18 cellular contexts compared by ENCODE assay signal in genomic region chr10:12390733-12391132, GRCh38. TPM values are rescaled to one million over a fixed set of nuclear protein-coding genes. Genes with fewer than 3 reads are reported as not detected.
DNase-seq lines count a peak whose midpoint lies in the region; ATAC-seq and TF ChIP-seq lines count a peak whose summit lies in the region.
"Had no signal": no experiment of that assay in that cellular context is flagged by ENCODE, and none has a peak within 500 bp of the region (broad histone marks: within the 10 kb centered on the region; RNA-seq: fewer than 3 reads in every experiment).

No MANE protein-coding gene starts in this region.

- no peak overlapping the region for H3K4me3 Mint-ChIP-seq in H9
- no peak overlapping the region for H3K4me3 Mint-ChIP-seq in stimulated activated naive B cell treated with anti-CD40 and anti-IgM and Interleukin-4, amounts not matched to agents 10 μg/mL and 1 μg/mL and 100 μg/mL, for 72 hours
- H3K4me3 Mint-ChIP-seq: T-cell had no signal

- no peak overlapping the region for H2BK5ac ChIP-seq in H9 (ENCODE audit: insufficient read length, low read length)

- H3K4me2 ChIP-seq in H9 (ENCODE audit: insufficient read depth, insufficient read length, low read length) = no peak overlapping the region

- no peaks in the 10 kb centered on the region for H3K36me3 Mint-ChIP-seq in H9 (ENCODE audit: insufficient read depth in 1 of 3, low read depth in 3 of 3)
- H3K36me3 Mint-ChIP-seq in stimulated activated naive B cell treated with anti-CD40 and anti-IgM and Interleukin-4, amounts not matched to agents 10 μg/mL and 1 μg/mL and 100 μg/mL, for 72 hours = peaks cover 8 to 20% of the 10 kb centered on the region in 2 donors

- H4K20me1 ChIP-seq in H9 (ENCODE audit: control insufficient read depth, insufficient read depth, insufficient read length) = peaks cover 4% of the 10 kb centered on the region

- no peak overlapping the region for H3K23ac ChIP-seq in H9 (ENCODE audit: insufficient read length, low read depth, low read length)

- H4K91ac ChIP-seq in H9 (ENCODE audit: insufficient read length, low read depth, low read length) = no peak overlapping the region

- 0 out of 7 replicates have a peak overlapping the region, but pooled peaks of 1 of the 3 experiments have one; percentile 61 for H3K27ac Mint-ChIP-seq in H9
- peak overlapping the region; percentile 37 for H3K27ac Mint-ChIP-seq in stimulated activated naive B cell treated with anti-CD40 and anti-IgM and Interleukin-4, amounts not matched to agents 10 μg/mL and 1 μg/mL and 100 μg/mL, for 72 hours
- H3K27ac Mint-ChIP-seq: T-cell had no signal

- H3K4me1 ChIP-seq in H9 (ENCODE audit: insufficient read depth, low read length) (0 out of 2 replicates have a peak, but pooled peaks cover 2% of the 10 kb centered on the region), right lobe of liver (peaks cover 0 to 3% (median 0%) of the 10 kb centered on the region in 4 donors)

- intact Hi-C loops in right lobe of liver (cut with DNase I) = no loop called here

- no CpG with 5 or more reads among the region's 7 CpGs for WGBS in H9 (ENCODE audit: extremely low coverage, insufficient read length, low lambda C conversion rate)
- 48% methylated on average over 4 of the region's 7 CpGs for WGBS in right lobe of liver (ENCODE audit: insufficient coverage, low coverage, low lambda C conversion rate, missing lambda C conversion rate)

- H3K27me3 ChIP-seq in H9 (ENCODE audit: insufficient read depth, low read length) = no peaks in the 10 kb centered on the region
- no peaks in the 10 kb centered on the region for H3K27me3 ChIP-seq in right lobe of liver
- H3K27me3 ChIP-seq: dorsolateral prefrontal cortex, stomach had no signal

- no peak overlapping the region for H2BK120ac ChIP-seq in H9 (ENCODE audit: low read depth, low read length, poor library complexity, severe bottlenecking)

- no peak overlapping the region for H3K4ac ChIP-seq in H9 (ENCODE audit: low read depth, low read length)

- no peak overlapping the region for H3T11ph ChIP-seq in H9 (ENCODE audit: low read length)

- H3K4me3 ChIP-seq in right lobe of liver = no peak overlapping the region
- H3K4me3 ChIP-seq: mucosa of descending colon, stomach had no signal

- no peaks in the 10 kb centered on the region for H3K9me3 Mint-ChIP-seq in H9
- H3K9me3 Mint-ChIP-seq in stimulated activated naive B cell treated with anti-CD40 and anti-IgM and Interleukin-4, amounts not matched to agents 10 μg/mL and 1 μg/mL and 100 μg/mL, for 72 hours = no peaks in the 10 kb centered on the region
- H3K9me3 Mint-ChIP-seq: T-cell had no signal

- H3K27ac ChIP-seq in H9 (ENCODE audit: insufficient read length, low read depth, low read length) = no peak overlapping the region
- H3K27ac ChIP-seq in right lobe of liver = no peak overlapping the region
- H3K27ac ChIP-seq: WERI-Rb-1 had no signal

- H4K8ac ChIP-seq in H9 (replicated peaks; ENCODE audit: insufficient read length, low read depth, low read length) = no peak overlapping the region

- H2AK5ac ChIP-seq in H9 (ENCODE audit: insufficient read length, low read length) = no peak overlapping the region

- peaks cover 6 to 14% of the 10 kb centered on the region in 2 experiments for H3K4me1 Mint-ChIP-seq in H9
- peaks cover 57 to 71% of the 10 kb centered on the region in 2 donors for H3K4me1 Mint-ChIP-seq in stimulated activated naive B cell treated with anti-CD40 and anti-IgM and Interleukin-4, amounts not matched to agents 10 μg/mL and 1 μg/mL and 100 μg/mL, for 72 hours

- no peak overlapping the region for H2BK15ac ChIP-seq in H9 (ENCODE audit: low read depth, low read length)

- H3K23me2 ChIP-seq in H9 (ENCODE audit: insufficient read length, low read depth, low read length, poor library complexity, severe bottlenecking) = no peaks in the 10 kb centered on the region

- TF ChIP-seq CTCF in H9 (conservative IDR thresholded peaks at IDR 0.05) (no peak), right lobe of liver (IDR thresholded peaks at IDR 0.05) (no peak)

- H3K56ac ChIP-seq in H9 (ENCODE audit: insufficient read length, low read depth, low read length) = no peak overlapping the region

- H3K9ac ChIP-seq in H9 (ENCODE audit: extremely low read depth, insufficient read length, low read length) = no peak overlapping the region

- no peak overlapping the region for H2BK20ac ChIP-seq in H9 (ENCODE audit: low read depth, low read length, poor library complexity, severe bottlenecking)

- no peaks in the 10 kb centered on the region for H3K36me3 ChIP-seq in right lobe of liver
- H3K36me3 ChIP-seq: stomach, WERI-Rb-1 had no signal

- H4K5ac ChIP-seq in H9 (ENCODE audit: insufficient read length, low read depth, low read length) = no peak overlapping the region

- H3K14ac ChIP-seq in H9 (ENCODE audit: insufficient read depth, low read length) = no peak overlapping the region

- no peaks in the 10 kb centered on the region for H3K79me1 ChIP-seq in H9 (ENCODE audit: insufficient read depth, low read depth, low read length, poor library complexity, severe bottlenecking)

- H3K79me2 ChIP-seq in H9 (ENCODE audit: insufficient read depth, low read length) = no peaks in the 10 kb centered on the region

- peak overlapping the region; percentile 2 for H3K18ac ChIP-seq in H9 (ENCODE audit: insufficient read length, low read depth, low read length)

- no peak for DNase-seq in H9
- DNase-seq in cerebellum (ENCODE audit: low spot score) = peak; percentile 66
- no peak for DNase-seq in right lobe of liver
- DNase-seq in stimulated activated naive B cell treated with anti-CD40 and anti-IgM and Interleukin-4, amounts not matched to agents 10 μg/mL and 1 μg/mL and 100 μg/mL, for 72 hours = no peak
- DNase-seq in SW 1271 (lab: John Stamatoyannopoulos, UW) = no peak
- DNase-seq in NCI-H2171 treated with DMSO at 0.1 percent for 48 hours (lab: John Stamatoyannopoulos, UW) = no peak
- DNase-seq in activated CD4-positive, alpha-beta T cell treated with anti-CD3 and anti-CD28 coated beads for 1 hour = no peak
- DNase-seq: activated gamma-delta T cell, GF-D8, GOT3, islet precursor cell, mucosa of descending colon, NCI-H146, stomach, T-cell, WERI-Rb-1 had no signal

- no peak overlapping the region for H2AFZ ChIP-seq in H9 (ENCODE audit: low read length)

- no peak for TF ChIP-seq POLR2A in right lobe of liver (IDR thresholded peaks at IDR 0.05)

- ATAC-seq in right lobe of liver = peak; percentile 13 to 57 (median 42)
- no peak for ATAC-seq in stimulated activated naive B cell treated with anti-CD40 and anti-IgM and Interleukin-4, amounts not matched to agents 10 μg/mL and 1 μg/mL and 100 μg/mL, for 72 hours (replicated peaks)
- no peak for ATAC-seq in HG03469 (IDR thresholded peaks at IDR 0.05; ENCODE audit: unreplicated experiment)
- ATAC-seq: mucosa of descending colon, T-cell had no signal

- no peaks in the 10 kb centered on the region for H3K9me3 ChIP-seq in H9 (ENCODE audit: control insufficient read depth, low read depth, low read length)
- H3K9me3 ChIP-seq in right lobe of liver = no peaks in the 10 kb centered on the region
- H3K9me3 ChIP-seq: mucosa of descending colon, stomach had no signal

- H3K27me3 Mint-ChIP-seq in H9 (ENCODE audit: low read depth) = no peaks in the 10 kb centered on the region
- no peaks in the 10 kb centered on the region for H3K27me3 Mint-ChIP-seq in stimulated activated naive B cell treated with anti-CD40 and anti-IgM and Interleukin-4, amounts not matched to agents 10 μg/mL and 1 μg/mL and 100 μg/mL, for 72 hours
- H3K27me3 Mint-ChIP-seq: T-cell had no signal

- no peak overlapping the region for H2BK12ac ChIP-seq in H9 (ENCODE audit: insufficient read length, low read depth, low read length)

RNA-seq across cellular contexts. Expression of gene CAMK1D, which starts 41.4 kb away (rescaled TPM):
- total RNA-seq in H9 (2021) (5.6 and 6.3 TPM in 2 replicates), cerebellum (10.8 TPM), right lobe of liver (10 to 100 TPM in 3 of 6 experiments, 1 to 10 TPM in 3; 5.3 to 10.8 (median 9.5) TPM)

Comparison
In these comparisons a context has a peak if more than half of its experiments do, and no peak if none do; other contexts are left out.
1. ATAC-seq: peak in right lobe of liver (4 of 4); none in stimulated activated naive B cell treated with anti-CD40 and anti-IgM and Interleukin-4, amounts not matched to agents 10 μg/mL and 1 μg/mL and 100 μg/mL, for 72 hours (0 of 2) and HG03469 (single experiment).